In genomic region chr14:23104591-23105347, GRCh38 we compare ENCODE assay signal across 1 cellular context.
TF ChIP-seq lines count a peak whose summit lies in the region.

TSS of gene CIROP (minus strand) at chr14:23104989. CDS start at chr14:23104920, 69 bp downstream.

TF ChIP-seq in HepG2, 621 proteins besides CTCF, POLR2A, EP300 and RAD21 (continued from another document and continues in another):
- TF ChIP-seq ZNF281 (CRISPR knock-in tag; IDR thresholded peaks at IDR 0.05; ENCODE audit: borderline replicate concordance) = peak; percentile 38; the same call in 1 of the 2 replicates
- TF ChIP-seq ZNF772 (CRISPR knock-in tag; IDR thresholded peaks at IDR 0.05) = no peak
- TF ChIP-seq GATA4 (IDR thresholded peaks at IDR 0.05; ENCODE audit: borderline replicate concordance, low read depth) = no peak
- peak; percentile 55; the same call in 1 of the 2 replicates for TF ChIP-seq IRF9 (CRISPR knock-in tag; IDR thresholded peaks at IDR 0.05; ENCODE audit: borderline replicate concordance)
- no peak for TF ChIP-seq ZFP82 (CRISPR knock-in tag; IDR thresholded peaks at IDR 0.05; ENCODE audit: borderline replicate concordance)
- TF ChIP-seq ZGPAT (CRISPR knock-in tag; IDR thresholded peaks at IDR 0.05) = 0 out of 2 replicates have a peak, but pooled peaks have one; percentile 31
- no peak for TF ChIP-seq ZNF674 (CRISPR knock-in tag; IDR thresholded peaks at IDR 0.05; ENCODE audit: low read depth)
- no peak for TF ChIP-seq BORCS8-MEF2B (CRISPR knock-in tag; IDR thresholded peaks at IDR 0.05)
- TF ChIP-seq SOX13 (IDR thresholded peaks at IDR 0.05) = no peak
- TF ChIP-seq SOX13 (CRISPR knock-in tag; conservative IDR thresholded peaks at IDR 0.05 in 1 of 2, IDR thresholded peaks at IDR 0.05 in 1 of 2) = no peak; a peak in 1 of 4 replicates
- peak; percentile 73; the same call in 1 of the 2 replicates for TF ChIP-seq KDM5B (CRISPR knock-in tag; IDR thresholded peaks at IDR 0.05; ENCODE audit: borderline replicate concordance)
- no peak for TF ChIP-seq PRDM4 (CRISPR knock-in tag; IDR thresholded peaks at IDR 0.05; ENCODE audit: borderline replicate concordance)
- peak; percentile 62; the same call in 1 of the 2 replicates for TF ChIP-seq NFKB2 (CRISPR knock-in tag; IDR thresholded peaks at IDR 0.05; ENCODE audit: borderline replicate concordance)
- TF ChIP-seq MBD4 (IDR thresholded peaks at IDR 0.05; ENCODE audit: borderline replicate concordance, low read length) = no peak
- TF ChIP-seq ZNF280B (CRISPR knock-in tag; IDR thresholded peaks at IDR 0.05; ENCODE audit: borderline replicate concordance) = 0 out of 2 replicates have a peak, but pooled peaks have one; percentile 56
- peak; percentile 91; the same call in 1 of the 2 replicates for TF ChIP-seq THRA (CRISPR knock-in tag; IDR thresholded peaks at IDR 0.05; ENCODE audit: borderline replicate concordance)
- no peak for TF ChIP-seq RBAK (CRISPR knock-in tag; IDR thresholded peaks at IDR 0.05)
- TF ChIP-seq HOXA3 (CRISPR knock-in tag; IDR thresholded peaks at IDR 0.05) = peak; percentile 16; the same call in 1 of the 2 replicates
- no peak; the same call in 1 of the 2 replicates for TF ChIP-seq ZKSCAN5 (CRISPR knock-in tag; IDR thresholded peaks at IDR 0.05)
- no peak for TF ChIP-seq SP4 (CRISPR knock-in tag; IDR thresholded peaks at IDR 0.05)
- no peak; the same call in 1 of the 2 replicates for TF ChIP-seq FOXP1 (IDR thresholded peaks at IDR 0.05)
- TF ChIP-seq FOXP1 (CRISPR knock-in tag; IDR thresholded peaks at IDR 0.05) = peak; percentile 33; the same call in 1 of the 2 replicates
- no peak for TF ChIP-seq SNAPC2 (CRISPR knock-in tag; IDR thresholded peaks at IDR 0.05)
- TF ChIP-seq NR2F6 (IDR thresholded peaks at IDR 0.05) = no peak
- TF ChIP-seq NR2F6 (CRISPR knock-in tag; IDR thresholded peaks at IDR 0.05) = peak; percentile 26; the same call in 1 of the 2 replicates
- 0 out of 2 replicates have a peak, but pooled peaks have one; percentile 21 for TF ChIP-seq ZNF513 (CRISPR knock-in tag; conservative IDR thresholded peaks at IDR 0.05)
- 0 out of 2 replicates have a peak, but pooled peaks have one; percentile 9 for TF ChIP-seq HHEX (CRISPR knock-in tag; IDR thresholded peaks at IDR 0.05)
- peak; percentile 28 for TF ChIP-seq ASH2L (IDR thresholded peaks at IDR 0.05; ENCODE audit: insufficient read length, low read depth, low read length)
- TF ChIP-seq ZNF879 (CRISPR knock-in tag; IDR thresholded peaks at IDR 0.05) = no peak
- TF ChIP-seq ZNF770 (CRISPR knock-in tag; IDR thresholded peaks at IDR 0.05) = peak; percentile 98
- TF ChIP-seq HIVEP1 (CRISPR knock-in tag; IDR thresholded peaks at IDR 0.05) = peak; percentile 46; the same call in 1 of the 2 replicates
- no peak for TF ChIP-seq ZNF580 (CRISPR knock-in tag; IDR thresholded peaks at IDR 0.05; ENCODE audit: borderline replicate concordance, low read depth)
- TF ChIP-seq ZBTB1 (CRISPR knock-in tag; IDR thresholded peaks at IDR 0.05; ENCODE audit: borderline replicate concordance) = no peak
- peak; percentile 71 for TF ChIP-seq ZNF737 (CRISPR knock-in tag; IDR thresholded peaks at IDR 0.05; ENCODE audit: borderline replicate concordance)
- TF ChIP-seq ZNF740 (CRISPR knock-in tag; IDR thresholded peaks at IDR 0.05) = no peak
- TF ChIP-seq ZNF263 (CRISPR knock-in tag; IDR thresholded peaks at IDR 0.05) = no peak
- no peak for TF ChIP-seq ZNF713 (CRISPR knock-in tag; IDR thresholded peaks at IDR 0.05)
- TF ChIP-seq ZMYM4 (CRISPR knock-in tag; IDR thresholded peaks at IDR 0.05) = peak; percentile 13; the same call in 1 of the 2 replicates
- no peak; the same call in 1 of the 2 replicates for TF ChIP-seq AHR (CRISPR knock-in tag; IDR thresholded peaks at IDR 0.05)
- TF ChIP-seq LCORL (IDR thresholded peaks at IDR 0.05) = no peak
- peak; percentile 30; the same call in 1 of the 2 replicates for TF ChIP-seq LCORL (CRISPR knock-in tag; IDR thresholded peaks at IDR 0.05)
- TF ChIP-seq MTF2 (CRISPR knock-in tag; IDR thresholded peaks at IDR 0.05; ENCODE audit: borderline replicate concordance) = peak; percentile 69; the same call in 1 of the 2 replicates
